8 cellular contexts compared by ENCODE assay signal in the genomic region with DNA sequence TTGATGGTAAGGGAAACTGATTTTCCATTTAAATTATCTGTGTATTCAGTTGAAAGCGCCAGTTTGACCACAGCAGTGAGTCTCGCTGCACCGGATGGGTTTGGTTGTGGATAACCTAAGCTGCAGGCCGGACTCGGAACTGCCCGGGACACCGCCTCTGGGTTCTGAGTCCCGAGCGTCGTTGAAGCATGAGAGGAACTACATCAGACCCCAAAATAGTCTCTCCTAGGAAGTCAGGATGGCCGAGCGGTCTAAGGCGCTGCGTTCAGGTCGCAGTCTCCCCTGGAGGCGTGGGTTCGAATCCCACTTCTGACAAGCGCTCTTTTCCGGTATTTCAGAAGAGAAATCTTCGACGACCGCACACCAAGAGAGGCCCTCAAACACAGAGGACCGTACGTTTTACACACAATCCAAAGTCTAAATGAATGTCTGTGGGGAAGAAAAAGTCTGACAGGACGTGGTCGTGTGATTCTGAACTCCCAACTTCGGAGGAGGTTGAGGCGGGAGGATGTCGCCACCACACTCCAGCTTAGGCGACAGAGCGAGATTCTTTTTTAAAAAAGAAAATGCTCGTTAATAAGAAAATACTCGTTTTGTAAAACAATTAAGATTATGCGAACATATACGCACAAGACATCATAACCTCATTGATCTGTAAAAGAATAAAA. TPM values are rescaled to one million over a fixed set of nuclear protein-coding genes. Genes with fewer than 3 reads are reported as not detected.
DNase-seq lines count a peak whose midpoint lies in the region; ATAC-seq, FAIRE-seq and TF ChIP-seq lines count a peak whose summit lies in the region.

No MANE protein-coding gene starts in this region.

- TF ChIP-seq EP300 in A549 (IDR thresholded peaks at IDR 0.05) = no peak

- H3K4me2 ChIP-seq in A549 = peak overlapping the region; percentile 87

- peak in 1 of 2 experiments; percentile 17; a peak in 2 of 5 replicates for TF ChIP-seq RAD21 in A549 (conservative IDR thresholded peaks at IDR 0.05 in 1 of 2, IDR thresholded peaks at IDR 0.05 in 1 of 2)

- 1% methylated on average over 35 of the region's 35 CpGs for WGBS in A549 (ENCODE audit: missing lambda C conversion rate)

- TF ChIP-seq CTCF in A549 (IDR thresholded peaks at IDR 0.05) (no peak; the same call in 2 of the 3 replicates), kidney epithelial cell (IDR thresholded peaks at IDR 0.05; ENCODE audit: insufficient read depth, low read length, poor library complexity, severe bottlenecking) (no peak)

- no peak for TF ChIP-seq POLR2A in A549 (IDR thresholded peaks at IDR 0.05; ENCODE audit: low read length)

- H3K27me3 ChIP-seq in kidney epithelial cell (ENCODE audit: control insufficient read depth, insufficient read depth, low read length) = no peaks in the 10 kb centered on the region

- POLR2A ChIA-PET in A549 (lab: Yijun Ruan, JAX) = interaction anchor here (1.2 to 1.8 kb wide), 8 partner anchors 15 to 207 kb away, joined by 3 to 11 read pairs (median 6); a partner anchor contains a TSS

- ATAC-seq in A549 (peak; percentile 90 to 91), GM18870 (IDR thresholded peaks at IDR 0.05; ENCODE audit: unreplicated experiment) (peak; percentile 38), HG03108 (IDR thresholded peaks at IDR 0.05; ENCODE audit: unreplicated experiment) (peak; percentile 37)

- peak; percentile 97 for DNase-seq in A549 (ENCODE audit: low read depth in 1 of 2, low spot score in 1 of 2)
- DNase-seq in NCI-H446 (lab: John Stamatoyannopoulos, UW) = peak; percentile 80 to 86
- peak; percentile 85 for DNase-seq in activated CD4-positive, CD25-positive, alpha-beta regulatory T cell treated with anti-CD3 and anti-CD28 coated beads, Interleukin-2, amount 50 U/mL, for 72 hours
- DNase-seq in cerebellum (ENCODE audit: low spot score) = peak; percentile 90
- peak; percentile 76 for DNase-seq in kidney epithelial cell (ENCODE audit: low read depth)
- DNase-seq in stimulated activated CD4-positive, alpha-beta T cell treated with anti-CD3 and anti-CD28 coated beads, Interleukin-15, amount 100 ng/mL, for 24 hours = peak; percentile 88

- H3K4me3 ChIP-seq in A549 = peak overlapping the region; percentile 46
- peak overlapping the region; percentile 40 for H3K4me3 ChIP-seq in kidney epithelial cell (ENCODE audit: low read depth, low read length)

- H3K27ac ChIP-seq in A549 = peak overlapping the region; percentile 73 to 79

- H3K4me1 ChIP-seq in A549 = peaks cover 21% of the 10 kb centered on the region

- CTCF ChIA-PET in A549 (lab: Yijun Ruan, JAX) = interaction anchor here (0.6 to 18.6 kb wide), 62 partner anchors 10 to 253 kb away, joined by 3 to 709 read pairs (median 5); a partner anchor contains a TSS

- H3K36me3 ChIP-seq in kidney epithelial cell (ENCODE audit: control insufficient read depth, insufficient read depth, low read length) = no peaks in the 10 kb centered on the region

- FAIRE-seq in A549 (lab: Jason Lieb, UNC) = no peak

- no peaks in the 10 kb centered on the region for H3K9me3 ChIP-seq in A549

TF ChIP-seq in A549, 52 proteins besides CTCF, POLR2A, EP300 and RAD21 (continues in another document):
- TF ChIP-seq POLR2AphosphoS2 (conservative IDR thresholded peaks at IDR 0.05; ENCODE audit: low read length) = no peak
- TF ChIP-seq KDM5A (IDR thresholded peaks at IDR 0.05) = no peak
- TF ChIP-seq ZNF302 (CRISPR knock-in tag; IDR thresholded peaks at IDR 0.05) = no peak
- TF ChIP-seq, protein P1, sequence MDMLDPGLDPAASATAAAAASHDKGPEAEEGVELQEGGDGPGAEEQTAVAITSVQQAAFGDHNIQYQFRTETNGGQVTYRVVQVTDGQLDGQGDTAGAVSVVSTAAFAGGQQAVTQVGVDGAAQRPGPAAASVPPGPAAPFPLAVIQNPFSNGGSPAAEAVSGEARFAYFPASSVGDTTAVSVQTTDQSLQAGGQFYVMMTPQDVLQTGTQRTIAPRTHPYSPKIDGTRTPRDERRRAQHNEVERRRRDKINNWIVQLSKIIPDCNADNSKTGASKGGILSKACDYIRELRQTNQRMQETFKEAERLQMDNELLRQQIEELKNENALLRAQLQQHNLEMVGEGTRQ (IDR thresholded peaks at IDR 0.05) = no peak
- TF ChIP-seq FOSB (CRISPR knock-in tag; IDR thresholded peaks at IDR 0.05) = peak; percentile 91; the same call in 1 of the 2 replicates
- TF ChIP-seq CBX2 (IDR thresholded peaks at IDR 0.05; ENCODE audit: borderline replicate concordance, low read depth) = no peak
- TF ChIP-seq, protein P2, sequence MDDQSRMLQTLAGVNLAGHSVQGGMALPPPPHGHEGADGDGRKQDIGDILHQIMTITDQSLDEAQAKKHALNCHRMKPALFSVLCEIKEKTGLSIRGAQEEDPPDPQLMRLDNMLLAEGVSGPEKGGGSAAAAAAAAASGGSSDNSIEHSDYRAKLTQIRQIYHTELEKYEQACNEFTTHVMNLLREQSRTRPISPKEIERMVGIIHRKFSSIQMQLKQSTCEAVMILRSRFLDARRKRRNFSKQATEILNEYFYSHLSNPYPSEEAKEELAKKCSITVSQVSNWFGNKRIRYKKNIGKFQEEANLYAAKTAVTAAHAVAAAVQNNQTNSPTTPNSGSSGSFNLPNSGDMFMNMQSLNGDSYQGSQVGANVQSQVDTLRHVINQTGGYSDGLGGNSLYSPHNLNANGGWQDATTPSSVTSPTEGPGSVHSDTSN (IDR thresholded peaks at IDR 0.05) = no peak; the same call in 1 of the 2 replicates
- no peak for TF ChIP-seq NPAS2 (CRISPR knock-in tag; IDR thresholded peaks at IDR 0.05; ENCODE audit: borderline replicate concordance)
- TF ChIP-seq, protein P3, sequence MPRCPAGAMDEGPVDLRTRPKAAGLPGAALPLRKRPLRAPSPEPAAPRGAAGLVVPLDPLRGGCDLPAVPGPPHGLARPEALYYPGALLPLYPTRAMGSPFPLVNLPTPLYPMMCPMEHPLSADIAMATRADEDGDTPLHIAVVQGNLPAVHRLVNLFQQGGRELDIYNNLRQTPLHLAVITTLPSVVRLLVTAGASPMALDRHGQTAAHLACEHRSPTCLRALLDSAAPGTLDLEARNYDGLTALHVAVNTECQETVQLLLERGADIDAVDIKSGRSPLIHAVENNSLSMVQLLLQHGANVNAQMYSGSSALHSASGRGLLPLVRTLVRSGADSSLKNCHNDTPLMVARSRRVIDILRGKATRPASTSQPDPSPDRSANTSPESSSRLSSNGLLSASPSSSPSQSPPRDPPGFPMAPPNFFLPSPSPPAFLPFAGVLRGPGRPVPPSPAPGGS (IDR thresholded peaks at IDR 0.05) = no peak
- no peak for TF ChIP-seq BHLHE40 (IDR thresholded peaks at IDR 0.05; ENCODE audit: low read depth, low read length)
- no peak for TF ChIP-seq ESRRA (IDR thresholded peaks at IDR 0.05; ENCODE audit: borderline replicate concordance, low read length)
- no peak for TF ChIP-seq TFCP2L1 (CRISPR knock-in tag; IDR thresholded peaks at IDR 0.05)
- TF ChIP-seq MYC (IDR thresholded peaks at IDR 0.05; ENCODE audit: borderline replicate concordance, low read length) = 0 out of 2 replicates have a peak, but pooled peaks have one; percentile 51
- TF ChIP-seq FOXS1 (CRISPR knock-in tag; IDR thresholded peaks at IDR 0.05) = no peak; the same call in 1 of the 2 replicates
- no peak; a peak in 1 of 4 replicates for TF ChIP-seq CEBPB (IDR thresholded peaks at IDR 0.05)
- no peak for TF ChIP-seq HEYL (CRISPR knock-in tag; IDR thresholded peaks at IDR 0.05)
- no peak; the same call in 1 of the 2 replicates for TF ChIP-seq GATA3 (IDR thresholded peaks at IDR 0.05; ENCODE audit: borderline replicate concordance)
- TF ChIP-seq RNF2 (IDR thresholded peaks at IDR 0.05; ENCODE audit: borderline replicate concordance, low read depth) = no peak
- peak; percentile 16 to 56; a peak in 2 of 5 replicates for TF ChIP-seq JUN (IDR thresholded peaks at IDR 0.05)
- TF ChIP-seq NFE2L2 (conservative IDR thresholded peaks at IDR 0.05; ENCODE audit: low read length) = no peak
- TF ChIP-seq RCOR1 (IDR thresholded peaks at IDR 0.05; ENCODE audit: low read depth, low read length) = no peak
- TF ChIP-seq HDAC2 (IDR thresholded peaks at IDR 0.05) = no peak
- TF ChIP-seq KDM1A (IDR thresholded peaks at IDR 0.05; ENCODE audit: low read depth) = no peak
- peak; percentile 27; the same call in 1 of the 2 replicates for TF ChIP-seq CHD4 (IDR thresholded peaks at IDR 0.05; ENCODE audit: borderline replicate concordance)
- TF ChIP-seq SREBF2 (IDR thresholded peaks at IDR 0.05) = peak; percentile 88
- TF ChIP-seq HOXB5 (CRISPR knock-in tag; IDR thresholded peaks at IDR 0.05) = peak; percentile 66; the same call in 1 of the 2 replicates
- no peak for TF ChIP-seq MAZ (IDR thresholded peaks at IDR 0.05; ENCODE audit: borderline replicate concordance, low read depth, low read length)
- TF ChIP-seq, protein P4, sequence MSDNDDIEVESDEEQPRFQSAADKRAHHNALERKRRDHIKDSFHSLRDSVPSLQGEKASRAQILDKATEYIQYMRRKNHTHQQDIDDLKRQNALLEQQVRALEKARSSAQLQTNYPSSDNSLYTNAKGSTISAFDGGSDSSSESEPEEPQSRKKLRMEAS (IDR thresholded peaks at IDR 0.05) = no peak; the same call in none of the 2 replicates

RNA-seq across cellular contexts. Expression of a gene that starts 15.4 kb away (rescaled TPM):
- 3.3 and 3.7 TPM in 2 replicates for polyA plus RNA-seq in A549 (2011; rRNA removed)
- 3.3 and 4.2 TPM in 2 replicates for polyA plus RNA-seq in A549 (2012; cell fraction: cytosol; rRNA removed)
- 3.0 and 3.1 TPM in 2 replicates for polyA plus RNA-seq in A549 (2012; cell fraction: nucleus; rRNA removed)
- 1.5 to 1.9 TPM (median 1.8 TPM) in 3 replicates for polyA plus RNA-seq in A549 (2017; fragmentation: RNase III; extraction: RNeasy Plus Mini Kit Qiagen cat#74134 plus additional on column Dnase treatment)
- polyA minus RNA-seq in A549 (2011; rRNA and poly(A)+ RNA removed) = 5.1 and 8.3 TPM in 2 replicates
- total RNA-seq in cerebellum = 2.2 TPM
- 11.9 and 12.6 TPM in 2 replicates for total RNA-seq in kidney epithelial cell

RNA-seq across cellular contexts. Expression of a gene that starts 54.8 kb away (rescaled TPM):
- polyA plus RNA-seq in A549 (2011; rRNA removed) (117 and 126 TPM in 2 replicates), A549 (2017; fragmentation: RNase III; extraction: RNeasy Plus Mini Kit Qiagen cat#74134 plus additional on column Dnase treatment) (64.0 to 68.7 TPM (median 67.0 TPM) in 3 replicates)
- 49.9 and 58.2 TPM in 2 replicates for polyA plus RNA-seq in A549 (2012; cell fraction: cytosol; rRNA removed)
- polyA plus RNA-seq in A549 (2012; cell fraction: nucleus; rRNA removed) = 20.2 and 31.0 TPM in 2 replicates
- polyA minus RNA-seq in A549 (2011; rRNA and poly(A)+ RNA removed) = 48.8 and 54.9 TPM in 2 replicates
- total RNA-seq in cerebellum (44.3 TPM), kidney epithelial cell (70.4 and 78.3 TPM in 2 replicates)

RNA-seq across cellular contexts. Expression of a gene that starts 58.7 kb away (rescaled TPM):
- polyA plus RNA-seq in A549 (2011; rRNA removed) (not detected in 2 replicates), A549 (2017; fragmentation: RNase III; extraction: RNeasy Plus Mini Kit Qiagen cat#74134 plus additional on column Dnase treatment) (not detected in 3 replicates)
- polyA plus RNA-seq in A549 (2012; cell fraction: cytosol; rRNA removed) = not detected in 2 replicates
- not detected in 2 replicates for polyA plus RNA-seq in A549 (2012; cell fraction: nucleus; rRNA removed)
- polyA minus RNA-seq in A549 (2011; rRNA and poly(A)+ RNA removed) = not detected in 2 replicates
- total RNA-seq in cerebellum (not detected), kidney epithelial cell (not detected in 2 replicates)

Comparison
In these comparisons a context has a peak if more than half of its experiments do, and no peak if none do; other contexts are left out.
1. Peak in every context shown above with its lines: DNase-seq, ATAC-seq, H3K4me3 ChIP-seq and H3K27ac ChIP-seq.
2. ATAC-seq: peak in every context shown above with its lines; median percentile 90 in A549; 38 in GM18870; 37 in HG03108.